ENCODE assay signal across 1 cellular context in the genomic region with DNA sequence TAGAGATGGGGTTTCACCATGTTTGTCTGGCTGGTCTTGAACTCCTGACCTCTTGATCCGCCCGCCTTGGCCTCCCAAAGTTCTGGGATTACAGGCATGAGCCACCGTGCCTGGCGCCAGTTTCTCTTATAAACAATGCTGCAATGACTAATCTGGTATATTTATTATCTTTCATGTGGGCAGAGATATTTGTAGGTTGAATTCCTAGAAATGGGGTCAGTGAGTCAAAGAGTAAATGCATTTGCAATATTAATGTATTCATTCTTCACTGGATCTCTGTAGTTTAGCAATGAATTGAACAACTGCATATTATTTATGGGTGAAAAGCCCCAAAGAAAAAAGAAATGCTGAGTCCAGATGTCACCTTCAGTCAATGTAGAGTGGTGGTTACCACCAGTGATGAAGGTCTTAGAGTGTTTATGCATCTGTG.
TF ChIP-seq lines count a peak whose summit lies in the region.

No MANE protein-coding gene starts in this region.

TF ChIP-seq in GM23338, 12 proteins besides CTCF, POLR2A, EP300 and RAD21 (continued from another document):
- TF ChIP-seq, protein P1, sequence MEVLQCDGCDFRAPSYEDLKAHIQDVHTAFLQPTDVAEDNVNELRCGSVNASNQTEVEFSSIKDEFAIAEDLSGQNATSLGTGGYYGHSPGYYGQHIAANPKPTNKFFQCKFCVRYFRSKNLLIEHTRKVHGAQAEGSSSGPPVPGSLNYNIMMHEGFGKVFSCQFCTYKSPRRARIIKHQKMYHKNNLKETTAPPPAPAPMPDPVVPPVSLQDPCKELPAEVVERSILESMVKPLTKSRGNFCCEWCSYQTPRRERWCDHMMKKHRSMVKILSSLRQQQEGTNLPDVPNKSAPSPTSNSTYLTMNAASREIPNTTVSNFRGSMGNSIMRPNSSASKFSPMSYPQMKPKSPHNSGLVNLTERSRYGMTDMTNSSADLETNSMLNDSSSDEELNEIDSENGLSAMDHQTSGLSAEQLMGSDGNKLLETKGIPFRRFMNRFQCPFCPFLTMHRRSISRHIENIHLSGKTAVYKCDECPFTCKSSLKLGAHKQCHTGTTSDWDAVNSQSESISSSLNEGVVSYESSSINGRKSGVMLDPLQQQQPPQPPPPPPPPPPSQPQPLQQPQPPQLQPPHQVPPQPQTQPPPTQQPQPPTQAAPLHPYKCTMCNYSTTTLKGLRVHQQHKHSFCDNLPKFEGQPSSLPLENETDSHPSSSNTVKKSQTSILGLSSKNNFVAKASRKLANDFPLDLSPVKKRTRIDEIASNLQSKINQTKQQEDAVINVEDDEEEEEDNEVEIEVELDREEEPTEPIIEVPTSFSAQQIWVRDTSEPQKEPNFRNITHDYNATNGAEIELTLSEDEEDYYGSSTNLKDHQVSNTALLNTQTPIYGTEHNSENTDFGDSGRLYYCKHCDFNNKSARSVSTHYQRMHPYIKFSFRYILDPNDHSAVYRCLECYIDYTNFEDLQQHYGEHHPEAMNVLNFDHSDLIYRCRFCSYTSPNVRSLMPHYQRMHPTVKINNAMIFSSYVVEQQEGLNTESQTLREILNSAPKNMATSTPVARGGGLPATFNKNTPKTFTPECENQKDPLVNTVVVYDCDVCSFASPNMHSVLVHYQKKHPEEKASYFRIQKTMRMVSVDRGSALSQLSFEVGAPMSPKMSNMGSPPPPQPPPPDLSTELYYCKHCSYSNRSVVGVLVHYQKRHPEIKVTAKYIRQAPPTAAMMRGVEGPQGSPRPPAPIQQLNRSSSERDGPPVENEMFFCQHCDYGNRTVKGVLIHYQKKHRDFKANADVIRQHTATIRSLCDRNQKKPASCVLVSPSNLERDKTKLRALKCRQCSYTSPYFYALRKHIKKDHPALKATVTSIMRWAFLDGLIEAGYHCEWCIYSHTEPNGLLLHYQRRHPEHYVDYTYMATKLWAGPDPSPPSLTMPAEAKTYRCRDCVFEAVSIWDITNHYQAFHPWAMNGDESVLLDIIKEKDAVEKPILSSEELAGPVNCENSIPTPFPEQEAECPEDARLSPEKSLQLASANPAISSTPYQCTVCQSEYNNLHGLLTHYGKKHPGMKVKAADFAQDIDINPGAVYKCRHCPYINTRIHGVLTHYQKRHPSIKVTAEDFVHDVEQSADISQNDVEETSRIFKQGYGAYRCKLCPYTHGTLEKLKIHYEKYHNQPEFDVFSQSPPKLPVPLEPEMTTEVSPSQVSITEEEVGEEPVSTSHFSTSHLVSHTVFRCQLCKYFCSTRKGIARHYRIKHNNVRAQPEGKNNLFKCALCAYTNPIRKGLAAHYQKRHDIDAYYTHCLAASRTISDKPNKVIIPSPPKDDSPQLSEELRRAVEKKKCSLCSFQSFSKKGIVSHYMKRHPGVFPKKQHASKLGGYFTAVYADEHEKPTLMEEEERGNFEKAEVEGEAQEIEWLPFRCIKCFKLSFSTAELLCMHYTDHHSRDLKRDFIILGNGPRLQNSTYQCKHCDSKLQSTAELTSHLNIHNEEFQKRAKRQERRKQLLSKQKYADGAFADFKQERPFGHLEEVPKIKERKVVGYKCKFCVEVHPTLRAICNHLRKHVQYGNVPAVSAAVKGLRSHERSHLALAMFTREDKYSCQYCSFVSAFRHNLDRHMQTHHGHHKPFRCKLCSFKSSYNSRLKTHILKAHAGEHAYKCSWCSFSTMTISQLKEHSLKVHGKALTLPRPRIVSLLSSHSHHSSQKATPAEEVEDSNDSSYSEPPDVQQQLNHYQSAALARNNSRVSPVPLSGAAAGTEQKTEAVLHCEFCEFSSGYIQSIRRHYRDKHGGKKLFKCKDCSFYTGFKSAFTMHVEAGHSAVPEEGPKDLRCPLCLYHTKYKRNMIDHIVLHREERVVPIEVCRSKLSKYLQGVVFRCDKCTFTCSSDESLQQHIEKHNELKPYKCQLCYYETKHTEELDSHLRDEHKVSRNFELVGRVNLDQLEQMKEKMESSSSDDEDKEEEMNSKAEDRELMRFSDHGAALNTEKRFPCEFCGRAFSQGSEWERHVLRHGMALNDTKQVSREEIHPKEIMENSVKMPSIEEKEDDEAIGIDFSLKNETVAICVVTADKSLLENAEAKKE (CRISPR knock-in tag; IDR thresholded peaks at IDR 0.05) = no peak
- no peak for TF ChIP-seq CREB1 (CRISPR knock-in tag; IDR thresholded peaks at IDR 0.05; ENCODE audit: low read depth)
- no peak for TF ChIP-seq NANOG (IDR thresholded peaks at IDR 0.05; ENCODE audit: borderline replicate concordance)
- TF ChIP-seq, protein P2, sequence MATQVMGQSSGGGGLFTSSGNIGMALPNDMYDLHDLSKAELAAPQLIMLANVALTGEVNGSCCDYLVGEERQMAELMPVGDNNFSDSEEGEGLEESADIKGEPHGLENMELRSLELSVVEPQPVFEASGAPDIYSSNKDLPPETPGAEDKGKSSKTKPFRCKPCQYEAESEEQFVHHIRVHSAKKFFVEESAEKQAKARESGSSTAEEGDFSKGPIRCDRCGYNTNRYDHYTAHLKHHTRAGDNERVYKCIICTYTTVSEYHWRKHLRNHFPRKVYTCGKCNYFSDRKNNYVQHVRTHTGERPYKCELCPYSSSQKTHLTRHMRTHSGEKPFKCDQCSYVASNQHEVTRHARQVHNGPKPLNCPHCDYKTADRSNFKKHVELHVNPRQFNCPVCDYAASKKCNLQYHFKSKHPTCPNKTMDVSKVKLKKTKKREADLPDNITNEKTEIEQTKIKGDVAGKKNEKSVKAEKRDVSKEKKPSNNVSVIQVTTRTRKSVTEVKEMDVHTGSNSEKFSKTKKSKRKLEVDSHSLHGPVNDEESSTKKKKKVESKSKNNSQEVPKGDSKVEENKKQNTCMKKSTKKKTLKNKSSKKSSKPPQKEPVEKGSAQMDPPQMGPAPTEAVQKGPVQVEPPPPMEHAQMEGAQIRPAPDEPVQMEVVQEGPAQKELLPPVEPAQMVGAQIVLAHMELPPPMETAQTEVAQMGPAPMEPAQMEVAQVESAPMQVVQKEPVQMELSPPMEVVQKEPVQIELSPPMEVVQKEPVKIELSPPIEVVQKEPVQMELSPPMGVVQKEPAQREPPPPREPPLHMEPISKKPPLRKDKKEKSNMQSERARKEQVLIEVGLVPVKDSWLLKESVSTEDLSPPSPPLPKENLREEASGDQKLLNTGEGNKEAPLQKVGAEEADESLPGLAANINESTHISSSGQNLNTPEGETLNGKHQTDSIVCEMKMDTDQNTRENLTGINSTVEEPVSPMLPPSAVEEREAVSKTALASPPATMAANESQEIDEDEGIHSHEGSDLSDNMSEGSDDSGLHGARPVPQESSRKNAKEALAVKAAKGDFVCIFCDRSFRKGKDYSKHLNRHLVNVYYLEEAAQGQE (IDR thresholded peaks at IDR 0.05; ENCODE audit: unreplicated experiment) = no peak
TF ChIP-seq in GM23338: peak in this region for 0.
